In genomic region chr5:177382423-177383029, GRCh38 we compare ENCODE assay signal across 9 cellular contexts. TPM values are rescaled to one million over a fixed set of nuclear protein-coding genes. Genes with fewer than 3 reads are reported as not detected.
DNase-seq lines count a peak whose midpoint lies in the region; TF ChIP-seq lines count a peak whose summit lies in the region.
"Had no signal": no experiment of that assay in that cellular context is flagged by ENCODE, and none has a peak within 500 bp of the region (broad histone marks: within the 10 kb centered on the region; RNA-seq: fewer than 3 reads in every experiment).

No MANE protein-coding gene starts in this region.

- H3K27me3 ChIP-seq in DOHH2 (ENCODE audit: control insufficient read depth, low read length) (peaks cover 21% of the 10 kb centered on the region; the same call in 1 of the 2 replicates), Karpas-422 (ENCODE audit: low read length) (no peaks in the 10 kb centered on the region), liver (ENCODE audit: control insufficient read depth in 4 of 4, insufficient read depth in 4 of 4, low read length in 3 of 4) (no peaks in the 10 kb centered on the region)

- peak overlapping the region; percentile 22 to 88 (median 49) for H3K27ac Mint-ChIP-seq in brain
- H3K27ac Mint-ChIP-seq in nephron progenitor cell: no peak overlapping the region

- H4K20me1 ChIP-seq in DOHH2 (ENCODE audit: control insufficient read depth, insufficient read depth, low read depth, low read length) (no peaks in the 10 kb centered on the region), Karpas-422 (ENCODE audit: insufficient read depth, low read depth, low read length) (no peaks in the 10 kb centered on the region)

- H3K4me2 ChIP-seq in DOHH2 (ENCODE audit: low read length): no peak overlapping the region
- no peak overlapping the region for H3K4me2 ChIP-seq in Karpas-422 (ENCODE audit: low read depth, low read length, poor library complexity, severe bottlenecking)

- TF ChIP-seq CTCF in DOHH2 (IDR thresholded peaks at IDR 0.05; ENCODE audit: low read depth, low read length, poor library complexity, severe bottlenecking): peak; percentile 37
- TF ChIP-seq CTCF in brain (conservative IDR thresholded peaks at IDR 0.05): peak; percentile 33 to 34
- TF ChIP-seq CTCF in liver (IDR thresholded peaks at IDR 0.05; ENCODE audit: low read depth, low read length, missing input control): peak; percentile 38
- TF ChIP-seq CTCF in nephron progenitor cell (IDR thresholded peaks at IDR 0.05): no peak

- H3K9me3 ChIP-seq in DOHH2 (ENCODE audit: control insufficient read depth, insufficient read depth, low read length) (no peaks in the 10 kb centered on the region), Karpas-422 (ENCODE audit: low read length) (no peaks in the 10 kb centered on the region), liver (ENCODE audit: control insufficient read depth in 4 of 4, low read length in 3 of 4) (no peaks in the 10 kb centered on the region)

- H3K27ac ChIP-seq in DOHH2 (ENCODE audit: low read depth, low read length) (no peak overlapping the region), Karpas-422 (ENCODE audit: low read length) (no peak overlapping the region), liver (ENCODE audit: low read depth in 1 of 2, low read length in 2 of 2) (no peak overlapping the region)

- no peak overlapping the region for H2AFZ ChIP-seq in Karpas-422 (ENCODE audit: low read length)

- H3K36me3 Mint-ChIP-seq in brain: no peaks in the 10 kb centered on the region
- no peaks in the 10 kb centered on the region for H3K36me3 Mint-ChIP-seq in nephron progenitor cell (ENCODE audit: low read depth)

- H3K4me3 ChIP-seq in DOHH2 (ENCODE audit: low read length): no peak overlapping the region
- H3K4me3 ChIP-seq in Karpas-422 (ENCODE audit: low read length): no peak overlapping the region
- H3K4me3 ChIP-seq in liver (ENCODE audit: low read depth in 1 of 3, low read length in 3 of 3): no peak overlapping the region

- H3F3A ChIP-seq in DOHH2 (ENCODE audit: control insufficient read depth, insufficient read depth): no peaks in the 10 kb centered on the region

- H3K4me1 ChIP-seq in DOHH2 (ENCODE audit: control insufficient read depth, low read length): peaks cover 13% of the 10 kb centered on the region
- H3K4me1 ChIP-seq in Karpas-422 (ENCODE audit: low read length): peaks cover 9% of the 10 kb centered on the region
- H3K4me1 ChIP-seq in liver (ENCODE audit: control insufficient read depth in 4 of 4, insufficient read depth in 4 of 4, low read length in 3 of 4): peaks cover 8 to 34% (median 20%) of the 10 kb centered on the region in 4 donors

- 26% methylated on average over 11 of the region's 11 CpGs for WGBS in liver

- no peaks in the 10 kb centered on the region for H3K79me2 ChIP-seq in DOHH2 (ENCODE audit: control insufficient read depth, low read length)
- no peaks in the 10 kb centered on the region for H3K79me2 ChIP-seq in Karpas-422 (ENCODE audit: low read length)

- no peaks in the 10 kb centered on the region for H3K9me2 ChIP-seq in DOHH2 (replicated peaks; ENCODE audit: control insufficient read depth, low read length)
- no peaks in the 10 kb centered on the region for H3K9me2 ChIP-seq in Karpas-422 (replicated peaks; ENCODE audit: insufficient read depth, low read length)

- H3K9ac ChIP-seq in Karpas-422 (ENCODE audit: low read length): no peak overlapping the region
- no peak overlapping the region for H3K9ac ChIP-seq in liver (ENCODE audit: low read depth in 1 of 2, low read length in 2 of 2)

- peak; percentile 71 to 80 for TF ChIP-seq RAD21 in liver (IDR thresholded peaks at IDR 0.05)

- peak; percentile 76 for DNase-seq in Karpas-422
- DNase-seq in putamen (ENCODE audit: low spot score): no peak
- DNase-seq in GM19238 (ENCODE audit: insufficient read length, low spot score): no peak
- no peak for DNase-seq in nephron progenitor cell
- no peak for DNase-seq in DMS153 (lab: John Stamatoyannopoulos, UW)

- peaks cover 28% of the 10 kb centered on the region for H3K4me1 Mint-ChIP-seq in brain
- H3K4me1 Mint-ChIP-seq in nephron progenitor cell: peaks cover 43% of the 10 kb centered on the region

- peaks cover 5% of the 10 kb centered on the region for H3K27me3 Mint-ChIP-seq in brain
- H3K27me3 Mint-ChIP-seq in nephron progenitor cell (ENCODE audit: low read depth, poor library complexity): peaks cover 8% of the 10 kb centered on the region

- H3K9me3 Mint-ChIP-seq in brain: peaks cover 0 to 2% (median 0%) of the 10 kb centered on the region in 5 experiments
- no peaks in the 10 kb centered on the region for H3K9me3 Mint-ChIP-seq in nephron progenitor cell

- H3K4me3 Mint-ChIP-seq in brain (peak overlapping the region in 2 of 5 experiments; percentile 10 to 20), nephron progenitor cell (no peak overlapping the region)

- H3K36me3 ChIP-seq in DOHH2 (ENCODE audit: control insufficient read depth, low read length): no peaks in the 10 kb centered on the region
- H3K36me3 ChIP-seq in Karpas-422 (ENCODE audit: insufficient read depth, low read length): no peaks in the 10 kb centered on the region
- no peaks in the 10 kb centered on the region for H3K36me3 ChIP-seq in liver (ENCODE audit: control insufficient read depth in 4 of 4, insufficient read depth in 3 of 4, low read depth in 1 of 4, low read length in 3 of 4)

TF ChIP-seq in liver, 16 proteins besides CTCF, POLR2A, EP300 and RAD21:
- no peak for TF ChIP-seq EGR1 (IDR thresholded peaks at IDR 0.05; ENCODE audit: low read depth in 2 of 2)
- no peak for TF ChIP-seq ZBTB33 (IDR thresholded peaks at IDR 0.05)
- TF ChIP-seq HNF4A (conservative IDR thresholded peaks at IDR 0.05): no peak
- TF ChIP-seq RXRA (IDR thresholded peaks at IDR 0.05): peak in 1 of 2 donors; percentile 11
- TF ChIP-seq REST (IDR thresholded peaks at IDR 0.05): peak; percentile 14
- TF ChIP-seq HNF4G (IDR thresholded peaks at IDR 0.05): no peak
- TF ChIP-seq TAF1 (conservative IDR thresholded peaks at IDR 0.05): no peak

RNA-seq across cellular contexts. Expression of gene SLC34A1, which starts 1.7 kb away (rescaled TPM):
- total RNA-seq in Karpas-422 (2014; rRNA removed; shearing (Covaris generic); ENCODE audit: low replicate concordance): not detected in 2 replicates
- not detected for polyA plus RNA-seq in brain (ENCODE audit: insufficient read depth, low read depth, low replicate concordance)
- 1 to 10 TPM in 1 of 2 donors, under 1 TPM in 1; 0.23 to 1.0 TPM for total RNA-seq in liver
- polyA plus RNA-seq in liver: under 1 TPM; 0.33 to 0.60 TPM

RNA-seq across cellular contexts. Expression of gene PFN3, which starts 17.9 kb away (rescaled TPM):
- not detected in 2 replicates for total RNA-seq in Karpas-422 (2014; rRNA removed; shearing (Covaris generic); ENCODE audit: low replicate concordance)
- polyA plus RNA-seq in brain (ENCODE audit: insufficient read depth, low read depth, low replicate concordance) (not detected), liver (not detected)
- not detected for total RNA-seq in liver
- total RNA-seq: mononuclear cell had no signal

RNA-seq across cellular contexts. Expression of gene RGS14, which starts 24.8 kb away (rescaled TPM):
- 22.6 and 70.8 TPM in 2 replicates for total RNA-seq in Karpas-422 (2014; rRNA removed; shearing (Covaris generic); ENCODE audit: low replicate concordance)
- polyA plus RNA-seq in brain (ENCODE audit: insufficient read depth, low read depth, low replicate concordance) (10.7 TPM), liver (10 to 100 TPM; 30.7 to 35.8 TPM)
- total RNA-seq in liver: 10 to 100 TPM; 10.2 to 53.8 TPM

RNA-seq across cellular contexts. Expression of gene F12, which starts 26.8 kb away (rescaled TPM):
- 6.0 and 6.5 TPM in 2 replicates for total RNA-seq in Karpas-422 (2014; rRNA removed; shearing (Covaris generic); ENCODE audit: low replicate concordance)
- polyA plus RNA-seq in brain (ENCODE audit: insufficient read depth, low read depth, low replicate concordance) (3.7 TPM), liver (100 to 1,000 TPM; 294 to 328 TPM)
- 100 to 1,000 TPM in 1 of 2 donors, 10 to 100 TPM in 1; 27.7 to 256 TPM for total RNA-seq in liver

RNA-seq across cellular contexts. Expression of gene LMAN2, which starts 31.1 kb away (rescaled TPM):
- 116 and 256 TPM in 2 replicates for total RNA-seq in Karpas-422 (2014; rRNA removed; shearing (Covaris generic); ENCODE audit: low replicate concordance)
- polyA plus RNA-seq in brain (ENCODE audit: insufficient read depth, low read depth, low replicate concordance) (130 TPM), liver (100 to 1,000 TPM; 243 to 449 TPM)
- 100 to 1,000 TPM; 279 to 478 TPM for total RNA-seq in liver
